In genomic region chr14:93369393-93370266, GRCh38 we compare ENCODE assay signal across 11 cellular contexts. TPM values are rescaled to one million over a fixed set of nuclear protein-coding genes. Genes with fewer than 3 reads are reported as not detected.
DNase-seq lines count a peak whose midpoint lies in the region; ATAC-seq and TF ChIP-seq lines count a peak whose summit lies in the region.
"Had no signal": no experiment of that assay in that cellular context is flagged by ENCODE, and none has a peak within 500 bp of the region (broad histone marks: within the 10 kb centered on the region; RNA-seq: fewer than 3 reads in every experiment).

No MANE protein-coding gene starts in this region.

- TF ChIP-seq CTCF in CD14-positive monocyte (IDR thresholded peaks at IDR 0.05): no peak
- TF ChIP-seq CTCF in omental fat pad (IDR thresholded peaks at IDR 0.05): no peak

- peak; percentile 60 for DNase-seq in CD14-positive monocyte (ENCODE audit: low spot score)
- peak; percentile 86 for DNase-seq in SIG-M5 treated with dmso at 0.1 percent for 504 hours (lab: John Stamatoyannopoulos, UW; ENCODE audit: unreplicated experiment)
- DNase-seq in NCI-H187 treated with DMSO at 0.1 percent for 48 hours (lab: John Stamatoyannopoulos, UW): no peak
- no peak for DNase-seq in MG63
- no peak for DNase-seq in DMS53 (lab: John Stamatoyannopoulos, UW)
- no peak for DNase-seq in omental fat pad (ENCODE audit: low spot score)
- DNase-seq: IMR-90 had no signal

- H3K4me3 ChIP-seq in MG63: no peak overlapping the region
- H3K4me3 ChIP-seq: cardiac muscle cell had no signal

- no peaks in the 10 kb centered on the region for H3K9me3 ChIP-seq in MG63

- intact Hi-C loops in CD14-positive monocyte (cut with micrococcal nuclease): no loop called here

- H3K27me3 Mint-ChIP-seq in CD14-positive monocyte (ENCODE audit: low read depth in 3 of 3): no peaks in the 10 kb centered on the region

- peak overlapping the region in 1 of 2 donors; percentile 65 for H3K4me3 Mint-ChIP-seq in CD14-positive monocyte

- ATAC-seq in GM19372 (IDR thresholded peaks at IDR 0.05; ENCODE audit: low read depth, unreplicated experiment) (peak; percentile 88), HG03066 (IDR thresholded peaks at IDR 0.05; ENCODE audit: low read depth, unreplicated experiment) (peak; percentile 93), omental fat pad (ENCODE audit: low FRiP score) (no peak)

- no peaks in the 10 kb centered on the region for H3K36me3 ChIP-seq in MG63
- H3K36me3 ChIP-seq: cardiac muscle cell had no signal

- H3K27me3 ChIP-seq in MG63: no peaks in the 10 kb centered on the region
- H3K27me3 ChIP-seq: cardiac muscle cell had no signal

- no peaks in the 10 kb centered on the region for H3K36me3 Mint-ChIP-seq in CD14-positive monocyte

- H3K4me1 Mint-ChIP-seq in CD14-positive monocyte: peaks cover 19% of the 10 kb centered on the region

- peaks cover 0 to 9% (median 4%) of the 10 kb centered on the region in 7 donors for H3K9me3 Mint-ChIP-seq in CD14-positive monocyte

- H3K27ac Mint-ChIP-seq in CD14-positive monocyte: peak overlapping the region; percentile 59 to 87 (median 74)

RNA-seq across cellular contexts. Expression of gene COX8C, which starts 22.6 kb away (rescaled TPM):
- not detected for polyA plus RNA-seq in CD14-positive monocyte
- not detected in 2 replicates for total RNA-seq in MG63 (2014; rRNA removed; shearing (Covaris generic); ENCODE audit: low replicate concordance)
- not detected for total RNA-seq in omental fat pad
- total RNA-seq: cardiac muscle cell, IMR-90, liver had no signal
- polyA plus RNA-seq: IMR-90, liver had no signal

RNA-seq across cellular contexts. Expression of gene BTBD7, which starts 36.8 kb away (rescaled TPM):
- polyA plus RNA-seq in CD14-positive monocyte: 1 to 10 TPM; 8.3 to 8.6 TPM
- 4.8 and 8.6 TPM in 2 replicates for total RNA-seq in MG63 (2014; rRNA removed; shearing (Covaris generic); ENCODE audit: low replicate concordance)
- total RNA-seq in omental fat pad: 10 to 100 TPM; 20.5 to 34.0 (median 25.7) TPM

Comparison
In these comparisons a context has a peak if more than half of its experiments do, and no peak if none do; other contexts are left out.
1. DNase-seq: peak in CD14-positive monocyte (single experiment) and SIG-M5 treated with dmso at 0.1 percent for 504 hours (single experiment); none in NCI-H187 treated with DMSO at 0.1 percent for 48 hours (single experiment), MG63 (single experiment), DMS53 (single experiment) and omental fat pad (single experiment).